Comparison of ENCODE assay signal across 16 cellular contexts in the genomic region with DNA sequence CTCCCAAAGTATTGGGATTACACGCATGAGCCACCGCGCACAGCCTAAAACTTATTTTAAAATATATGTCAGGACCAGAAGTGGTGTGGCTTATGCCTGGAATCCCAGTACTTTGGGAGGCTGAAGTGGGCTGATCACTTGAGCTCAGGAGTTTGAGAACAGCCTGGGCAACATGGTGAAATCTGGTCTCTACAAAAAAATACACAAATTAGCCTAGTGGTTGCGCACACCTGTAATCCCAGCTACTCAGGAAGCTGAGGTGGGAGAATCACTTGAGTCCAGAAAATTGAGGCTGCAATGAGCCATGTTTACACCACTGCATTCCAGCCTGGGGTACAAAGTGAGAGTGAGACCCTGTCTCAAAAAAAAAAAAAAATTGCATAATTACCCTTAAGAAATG. TPM values are rescaled to one million over a fixed set of nuclear protein-coding genes. Genes with fewer than 3 reads are reported as not detected.
DNase-seq lines count a peak whose midpoint lies in the region; ATAC-seq and TF ChIP-seq lines count a peak whose summit lies in the region.
"Had no signal": no experiment of that assay in that cellular context is flagged by ENCODE, and none has a peak within 500 bp of the region (broad histone marks: within the 10 kb centered on the region; RNA-seq: fewer than 3 reads in every experiment).

No MANE protein-coding gene starts in this region.

- no peak for TF ChIP-seq RAD21 in HCT116 (IDR thresholded peaks at IDR 0.05; ENCODE audit: low read depth)

- H2AFZ ChIP-seq in DND-41 (ENCODE audit: low read depth, low read length) = no peak overlapping the region
- no peak overlapping the region for H2AFZ ChIP-seq in HCT116 (ENCODE audit: low read depth, low read length, poor library complexity, severe bottlenecking)

- POLR2A ChIA-PET in HCT116 (lab: Charles Lee) = interaction anchor here (2.1 kb wide), 1 partner anchor 12 kb away, joined by 6 read pairs; no protein-coding TSS in a partner anchor

- H3K4me3 Mint-ChIP-seq in activated T-helper 17 cell treated with anti-CD3 and anti-CD28 coated beads, Interleukin-2, amount 50 U/mL, for 72 hours = no peak overlapping the region
- H3K4me3 Mint-ChIP-seq in activated CD8-positive, alpha-beta memory T cell treated with anti-CD3 and anti-CD28 coated beads, Interleukin-2, amount 10 ng/mL, durations not matched to agents 7 days and 5 days = no peak overlapping the region
- H3K4me3 Mint-ChIP-seq: activated T-cell treated with anti-CD3 and anti-CD28 coated beads, Interleukin-2, amount 50 U/mL, for 72 hours; H9 had no signal

- no peak overlapping the region for H3K9ac ChIP-seq in DND-41 (ENCODE audit: low read depth, low read length)
- H3K9ac ChIP-seq in HCT116 (ENCODE audit: low read length) = no peak overlapping the region

- H3K27me3 Mint-ChIP-seq in activated T-helper 17 cell treated with anti-CD3 and anti-CD28 coated beads, Interleukin-2, amount 50 U/mL, for 72 hours = no peaks in the 10 kb centered on the region
- no peaks in the 10 kb centered on the region for H3K27me3 Mint-ChIP-seq in activated CD8-positive, alpha-beta memory T cell treated with anti-CD3 and anti-CD28 coated beads, Interleukin-2, amount 10 ng/mL, durations not matched to agents 7 days and 5 days

- H3K36me3 ChIP-seq in DND-41 (ENCODE audit: insufficient read depth, low read length) (no peaks in the 10 kb centered on the region), HCT116 (ENCODE audit: control insufficient read depth in 1 of 2, insufficient read depth in 2 of 2, low read length in 2 of 2) (no peaks in the 10 kb centered on the region)

- H3K27ac ChIP-seq in DND-41 (ENCODE audit: low read length) (no peak overlapping the region), HCT116 (ENCODE audit: low read depth, low read length) (no peak overlapping the region)

- H3K27ac Mint-ChIP-seq in activated T-helper 17 cell treated with anti-CD3 and anti-CD28 coated beads, Interleukin-2, amount 50 U/mL, for 72 hours = no peak overlapping the region
- H3K27ac Mint-ChIP-seq in activated CD8-positive, alpha-beta memory T cell treated with anti-CD3 and anti-CD28 coated beads, Interleukin-2, amount 10 ng/mL, durations not matched to agents 7 days and 5 days = no peak overlapping the region
- H3K27ac Mint-ChIP-seq: activated T-cell treated with anti-CD3 and anti-CD28 coated beads, Interleukin-2, amount 50 U/mL, for 72 hours; H9 had no signal

- CTCF ChIA-PET in HCT116 (lab: Charles Lee) = interaction anchor here (1.1 to 1.6 kb wide), 2 partner anchors 12 to 151 kb away, joined by 3 read pairs; no protein-coding TSS in a partner anchor
- CTCF ChIA-PET in activated CD8-positive, alpha-beta memory T cell treated with anti-CD3 and anti-CD28 coated beads, Interleukin-2, amount 10 ng/mL, durations not matched to agents 7 days and 5 days (lab: Charles Lee) = no interaction called here

- ATAC-seq in DND-41 (ENCODE audit: insufficient read depth, low read depth) (peak; percentile 58; the same call in 1 of the 3 replicates), HCT116 (peak; percentile 69)
- ATAC-seq in activated T-helper 17 cell treated with anti-CD3 and anti-CD28 coated beads, Interleukin-2, amount 50 U/mL, for 72 hours (replicated peaks) = peak; percentile 40
- ATAC-seq in activated CD8-positive, alpha-beta memory T cell treated with anti-CD3 and anti-CD28 coated beads, Interleukin-2, amount 10 ng/mL, durations not matched to agents 7 days and 5 days = no peak
- ATAC-seq: sciatic nerve had no signal

- H3K9me3 ChIP-seq in DND-41 (ENCODE audit: insufficient read depth, low read length, severe bottlenecking) (no peaks in the 10 kb centered on the region), HCT116 (ENCODE audit: control insufficient read depth in 1 of 2, insufficient read depth in 1 of 2, low read depth in 1 of 2, low read length in 2 of 2) (no peaks in the 10 kb centered on the region)

- BruUV-seq in HCT116 (replicated peaks; lab: Mats Ljungman, UMichigan) = no TSS peak

- H3K36me3 Mint-ChIP-seq in activated T-helper 17 cell treated with anti-CD3 and anti-CD28 coated beads, Interleukin-2, amount 50 U/mL, for 72 hours (ENCODE audit: low read depth) = no peaks in the 10 kb centered on the region
- H3K36me3 Mint-ChIP-seq in activated CD8-positive, alpha-beta memory T cell treated with anti-CD3 and anti-CD28 coated beads, Interleukin-2, amount 10 ng/mL, durations not matched to agents 7 days and 5 days = no peaks in the 10 kb centered on the region

- H3K27me3 ChIP-seq in DND-41 (ENCODE audit: insufficient read depth, low read length, poor library complexity) = no peaks in the 10 kb centered on the region
- no peaks in the 10 kb centered on the region for H3K27me3 ChIP-seq in HCT116 (ENCODE audit: insufficient read depth, low read length)

- H3K4me2 ChIP-seq in DND-41 (ENCODE audit: insufficient read depth, low read length) = no peak overlapping the region
- no peak overlapping the region for H3K4me2 ChIP-seq in HCT116 (ENCODE audit: low read length)

- peaks cover 8% of the 10 kb centered on the region for H3K4me1 Mint-ChIP-seq in activated T-helper 17 cell treated with anti-CD3 and anti-CD28 coated beads, Interleukin-2, amount 50 U/mL, for 72 hours
- H3K4me1 Mint-ChIP-seq in activated CD8-positive, alpha-beta memory T cell treated with anti-CD3 and anti-CD28 coated beads, Interleukin-2, amount 10 ng/mL, durations not matched to agents 7 days and 5 days = peaks cover 10% of the 10 kb centered on the region

- no peaks in the 10 kb centered on the region for H3K9me3 Mint-ChIP-seq in activated T-helper 17 cell treated with anti-CD3 and anti-CD28 coated beads, Interleukin-2, amount 50 U/mL, for 72 hours
- H3K9me3 Mint-ChIP-seq in activated CD8-positive, alpha-beta memory T cell treated with anti-CD3 and anti-CD28 coated beads, Interleukin-2, amount 10 ng/mL, durations not matched to agents 7 days and 5 days (ENCODE audit: low read depth) = no peaks in the 10 kb centered on the region
- H3K9me3 Mint-ChIP-seq: activated T-cell treated with anti-CD3 and anti-CD28 coated beads, Interleukin-2, amount 50 U/mL, for 72 hours; H9 had no signal

- H3K4me1 ChIP-seq in DND-41 (ENCODE audit: insufficient read depth, low read length) = peaks cover 3% of the 10 kb centered on the region
- H3K4me1 ChIP-seq in HCT116 (ENCODE audit: control insufficient read depth in 1 of 2, insufficient read depth in 2 of 2, low read length in 2 of 2) = peaks cover 0 to 14% of the 10 kb centered on the region in 2 experiments; a peak in 2 of 4 replicates

- no peak for DNase-seq in DND-41
- DNase-seq in HCT116 (ENCODE audit: low read depth, low spot score) = no peak
- no peak for DNase-seq in fibroblast of villous mesenchyme (ENCODE audit: low read depth)
- no peak for DNase-seq in activated T-cell treated with anti-CD3 and anti-CD28 coated beads, Interleukin-2, amount 50 U/mL, for 1 hour
- DNase-seq in activated CD8-positive, alpha-beta memory T cell treated with anti-CD3 and anti-CD28 coated beads, Interleukin-2, amount 10 ng/mL, durations not matched to agents 7 days and 5 days = no peak
- DNase-seq in GF-D8 (lab: John Stamatoyannopoulos, UW) = no peak
- no peak for DNase-seq in NCI-H2029 treated with DMSO at 0.1 percent for 48 hours (lab: John Stamatoyannopoulos, UW)
- DNase-seq: activated T-cell treated with anti-CD3 and anti-CD28 coated beads, Interleukin-2, amount 50 U/mL, for 72 hours; H9; NCI-H1092; nucleus accumbens; SIG-M5; stimulated activated CD4-positive, alpha-beta T cell treated with anti-CD3 and anti-CD28 coated beads, Interleukin-2, amount 100 ng/mL, for 24 hours had no signal

- no peak for TF ChIP-seq POLR2A in HCT116 (IDR thresholded peaks at IDR 0.05; ENCODE audit: borderline replicate concordance, extremely low read depth, insufficient read depth, insufficient read length)

- RAD21 ChIA-PET in HCT116 (lab: Charles Lee; ENCODE audit: low non-redundant PET in 1 of 2, low total read pairs in 2 of 2, uncharacterized antibody in 2 of 2, unreplicated experiment in 2 of 2) = no interaction called here

- H3K79me2 ChIP-seq in DND-41 (ENCODE audit: insufficient read depth, low read length) (no peaks in the 10 kb centered on the region), HCT116 (ENCODE audit: insufficient read depth, low read length) (no peaks in the 10 kb centered on the region)

- no peaks in the 10 kb centered on the region for H3K9me2 ChIP-seq in HCT116 (ENCODE audit: insufficient read depth)

- TF ChIP-seq CTCF in DND-41 (IDR thresholded peaks at IDR 0.05; ENCODE audit: borderline replicate concordance, extremely low read depth, low read length, poor library complexity, severe bottlenecking) = peak; percentile 55
- TF ChIP-seq CTCF in HCT116 (IDR thresholded peaks at IDR 0.05 in 2 of 3, conservative IDR thresholded peaks at IDR 0.05 in 1 of 3; ENCODE audit: borderline replicate concordance in 1 of 3, insufficient read depth in 1 of 3, low read depth in 2 of 3, low read length in 2 of 3) = peak in 2 of 3 experiments; percentile 31 to 45; a peak in 3 of 6 replicates
- TF ChIP-seq CTCF in fibroblast of villous mesenchyme (IDR thresholded peaks at IDR 0.05; ENCODE audit: insufficient read depth, low read depth, low read length) = peak; percentile 7

- intact Hi-C loops in HCT116 (cut with micrococcal nuclease) = no loop called here

- H4K20me1 ChIP-seq in DND-41 (ENCODE audit: insufficient read depth, low read length) = no peaks in the 10 kb centered on the region
- H4K20me1 ChIP-seq in HCT116 (ENCODE audit: insufficient read depth) = no peaks in the 10 kb centered on the region

- no peak overlapping the region for H3K4me3 ChIP-seq in DND-41 (ENCODE audit: low read depth in 1 of 2, low read length in 2 of 2)
- H3K4me3 ChIP-seq in HCT116 (replicated peaks in 1 of 2; ENCODE audit: low read depth in 1 of 2, low read length in 2 of 2) = no peak overlapping the region
- no peak overlapping the region for H3K4me3 ChIP-seq in fibroblast of villous mesenchyme (ENCODE audit: low read depth, low read length)

RNA-seq across cellular contexts. Expression of gene PXT1, which starts 13.7 kb away (rescaled TPM):
- total RNA-seq in HCT116 (2021; ENCODE audit: unreplicated experiment) (0.17 TPM), fibroblast of villous mesenchyme (under 0.01 and 0.43 TPM in 2 replicates)
- polyA plus RNA-seq in HCT116 (2012) = 0.12 TPM in 1 of 2 replicates, not detected in the other
- under 1 TPM; 0.11 to 0.87 TPM for total RNA-seq in activated T-helper 17 cell treated with anti-CD3 and anti-CD28 coated beads, Interleukin-2, amount 50 U/mL, for 72 hours
- total RNA-seq in activated CD8-positive, alpha-beta memory T cell treated with anti-CD3 and anti-CD28 coated beads, Interleukin-2, amount 10 ng/mL, durations not matched to agents 7 days and 5 days = under 1 TPM in 1 of 2 experiments, not detected in 1; 0.32 TPM
- total RNA-seq: H9 had no signal
- polyA plus RNA-seq: BJ had no signal

RNA-seq across cellular contexts. Expression of gene KCTD20, which starts 13.9 kb away (rescaled TPM):
- 23.7 TPM for total RNA-seq in HCT116 (2021; ENCODE audit: unreplicated experiment)
- polyA plus RNA-seq in HCT116 (2012) = 12.8 and 14.1 TPM in 2 replicates
- 10 to 100 TPM; 41.1 to 57.6 TPM for total RNA-seq in activated T-helper 17 cell treated with anti-CD3 and anti-CD28 coated beads, Interleukin-2, amount 50 U/mL, for 72 hours
- total RNA-seq in fibroblast of villous mesenchyme = 116 and 143 TPM in 2 replicates
- 10 to 100 TPM; 53.9 to 65.0 TPM for total RNA-seq in activated CD8-positive, alpha-beta memory T cell treated with anti-CD3 and anti-CD28 coated beads, Interleukin-2, amount 10 ng/mL, durations not matched to agents 7 days and 5 days

RNA-seq across cellular contexts. Expression of gene ETV7, which starts 41.4 kb away (rescaled TPM):
- total RNA-seq in HCT116 (2021; ENCODE audit: unreplicated experiment) (1.0 TPM), fibroblast of villous mesenchyme (0.32 and 0.86 TPM in 2 replicates)
- 0.75 and 1.1 TPM in 2 replicates for polyA plus RNA-seq in HCT116 (2012)
- 10 to 100 TPM in 1 of 2 donors, 1 to 10 TPM in 1; 2.6 to 16.9 TPM for total RNA-seq in activated T-helper 17 cell treated with anti-CD3 and anti-CD28 coated beads, Interleukin-2, amount 50 U/mL, for 72 hours
- total RNA-seq in activated CD8-positive, alpha-beta memory T cell treated with anti-CD3 and anti-CD28 coated beads, Interleukin-2, amount 10 ng/mL, durations not matched to agents 7 days and 5 days = 10 to 100 TPM in 1 of 2 experiments, 1 to 10 TPM in 1; 5.9 to 19.7 TPM
